In genomic region chr19:4970558-4971423, GRCh38 we compare ENCODE assay signal across 8 cellular contexts. TPM values are rescaled to one million over a fixed set of nuclear protein-coding genes. Genes with fewer than 3 reads are reported as not detected.
DNase-seq lines count a peak whose midpoint lies in the region; ATAC-seq lines count a peak whose summit lies in the region.

No MANE protein-coding gene starts in this region.

- in situ Hi-C loops in G401 (cut with HindIII; ENCODE audit: low sequenced_read_pairs): no loop called here

- ATAC-seq in GM19395 (IDR thresholded peaks at IDR 0.05; ENCODE audit: unreplicated experiment) (no peak), GM21528 (IDR thresholded peaks at IDR 0.05; ENCODE audit: low FRiP score, unreplicated experiment) (no peak), GM19035 (IDR thresholded peaks at IDR 0.05; ENCODE audit: unreplicated experiment) (no peak)

- peak; percentile 63 for DNase-seq in G401 (ENCODE audit: low spot score)
- DNase-seq in NCI-H69 (lab: John Stamatoyannopoulos, UW): peak; percentile 67
- DNase-seq in dermis blood vessel endothelial cell: peak; percentile 36
- DNase-seq in myocyte (ENCODE audit: low read depth): peak; percentile 46
- DNase-seq in NCI-H1092 treated with DMSO at 0.1 percent for 48 hours (lab: John Stamatoyannopoulos, UW): no peak

RNA-seq across cellular contexts. Expression of gene KDM4B, which starts 1.9 kb away (rescaled TPM):
- 15.5 and 19.3 TPM in 2 replicates for total RNA-seq in G401 (2014; rRNA removed; shearing (Covaris generic))
- total RNA-seq in dermis blood vessel endothelial cell (13.4 and 20.2 TPM in 2 replicates), myocyte (25.8 and 41.9 TPM in 2 replicates)
- polyA plus RNA-seq in myocyte (2012): 51.5 TPM
